ENCODE assay signal across 19 cellular contexts in the genomic region with DNA sequence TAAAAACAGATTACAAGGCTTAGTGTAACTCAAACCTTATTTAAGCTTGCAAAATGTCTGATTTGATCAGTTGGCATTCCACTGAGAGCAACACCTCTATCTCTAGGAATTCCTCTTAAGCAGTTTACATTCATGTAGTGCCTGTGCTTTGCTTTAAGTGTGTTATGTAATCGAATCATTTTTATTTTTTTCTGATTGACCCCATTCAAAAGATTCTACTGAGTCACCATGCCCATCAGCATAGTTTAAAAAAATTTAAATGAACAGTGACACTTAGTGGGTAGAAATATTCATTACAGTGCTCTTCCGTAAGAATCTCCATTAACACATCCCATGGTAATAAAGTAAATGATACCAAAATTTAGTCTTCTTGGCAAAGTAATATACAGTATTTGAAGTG.
DNase-seq lines count a peak whose midpoint lies in the region; ATAC-seq and TF ChIP-seq lines count a peak whose summit lies in the region.
"Had no signal": no experiment of that assay in that cellular context is flagged by ENCODE, and none has a peak within 500 bp of the region (broad histone marks: within the 10 kb centered on the region; RNA-seq: fewer than 3 reads in every experiment).

No MANE protein-coding gene starts in this region.

- no peaks in the 10 kb centered on the region for H3K9me3 Mint-ChIP-seq in activated naive CD8-positive, alpha-beta T cell treated with anti-CD3 and anti-CD28 coated beads, Interleukin-2, amount 50 U/mL, for 24 hours

- no peak overlapping the region for H3K4me3 Mint-ChIP-seq in activated naive CD8-positive, alpha-beta T cell treated with anti-CD3 and anti-CD28 coated beads, Interleukin-2, amount 50 U/mL, for 24 hours
- H3K4me3 Mint-ChIP-seq: CD4-positive, alpha-beta memory T cell; nephron had no signal

- CTCF ChIA-PET in HEK293 (lab: Yijun Ruan, JAX) (interaction anchor here (0.6 to 1.2 kb wide), 3 partner anchors 24 to 1469 kb away, joined by 3 to 7 read pairs (median 4); no protein-coding TSS in a partner anchor), PC-3 (lab: Charles Lee) (interaction anchor here (0.6 to 1.4 kb wide), 2 partner anchors 120 to 290 kb away, joined by 4 to 6 read pairs; no protein-coding TSS in a partner anchor)

- H3K27me3 Mint-ChIP-seq in activated naive CD8-positive, alpha-beta T cell treated with anti-CD3 and anti-CD28 coated beads, Interleukin-2, amount 50 U/mL, for 24 hours, result peaks cover 10% of the 10 kb centered on the region

- no peak overlapping the region for H3K9ac ChIP-seq in PC-3 (ENCODE audit: low read length)

- H3K4me3 ChIP-seq in HEK293 (ENCODE audit: low read depth, low read length) (no peak overlapping the region), PC-3 (ENCODE audit: low read length) (no peak overlapping the region), stomach (no peak overlapping the region)
- H3K4me3 ChIP-seq: PC-9 had no signal

- no peak for TF ChIP-seq EP300 in stomach (IDR thresholded peaks at IDR 0.05)

- no peaks in the 10 kb centered on the region for H3F3A ChIP-seq in PC-3 (ENCODE audit: low read length, unreplicated experiment)

- DNase-seq in PC-3 (peak; percentile 44), foreskin keratinocyte (peak in 1 of 2 donors; percentile 9), T1000 (lab: John Stamatoyannopoulos, UW) (no peak), stomach (no peak)
- no peak for DNase-seq in activated naive CD8-positive, alpha-beta T cell treated with anti-CD3 and anti-CD28 coated beads, Interleukin-2, amount 50 U/mL, for 24 hours
- DNase-seq: activated CD4-positive, CD25-positive, alpha-beta regulatory T cell; activated naive CD4-positive, alpha-beta T cell treated with Interleukin-2 at 50 U/mL for 16 hours; CD4-positive, alpha-beta memory T cell; cortex of kidney; EL; glutamatergic neuron; NCI-H1694 treated with DMSO at 0.1 percent for 48 hours; PC-9; stimulated activated naive CD4-positive, alpha-beta T cell had no signal

- POLR2A ChIA-PET in HEK293 (lab: Yijun Ruan, JAX), result no interaction called here
- POLR2A ChIA-PET in PC-3 (lab: Charles Lee; ENCODE audit: unreplicated experiment), result no interaction called here

- H3K27ac Mint-ChIP-seq in activated naive CD8-positive, alpha-beta T cell treated with anti-CD3 and anti-CD28 coated beads, Interleukin-2, amount 50 U/mL, for 24 hours, result no peak overlapping the region
- H3K27ac Mint-ChIP-seq: CD4-positive, alpha-beta memory T cell; nephron had no signal

- no peaks in the 10 kb centered on the region for H3K79me2 ChIP-seq in PC-3 (ENCODE audit: low read length)

- WGBS in stomach, 5 donors, result 66 to 74% (median 69%) methylated on average over 2 of the region's 2 CpGs

- H3K4me1 ChIP-seq in HEK293 (ENCODE audit: control insufficient read depth, insufficient read depth, low read length), result no peaks in the 10 kb centered on the region
- no peaks in the 10 kb centered on the region for H3K4me1 ChIP-seq in PC-3 (ENCODE audit: insufficient read depth, low read length)
- H3K4me1 ChIP-seq in foreskin keratinocyte, result no peaks in the 10 kb centered on the region
- H3K4me1 ChIP-seq in stomach, result no peaks in the 10 kb centered on the region

- H4K20me1 ChIP-seq in PC-3 (ENCODE audit: low read length), result no peaks in the 10 kb centered on the region

- H3K27ac ChIP-seq in C4-2B (no peak overlapping the region), HEK293 (ENCODE audit: extremely low read depth, low read depth, low read length) (no peak overlapping the region), PC-3 (ENCODE audit: low read length) (no peak overlapping the region), foreskin keratinocyte (no peak overlapping the region), stomach (no peak overlapping the region)
- H3K27ac ChIP-seq: epithelial cell of prostate, PC-9 had no signal

- ATAC-seq in PC-3 (0 out of 2 replicates have a peak, but pooled peaks have one; percentile 35), foreskin keratinocyte (no peak), GM21717 (IDR thresholded peaks at IDR 0.05; ENCODE audit: unreplicated experiment) (no peak)
- no peak for ATAC-seq in activated naive CD8-positive, alpha-beta T cell treated with anti-CD3 and anti-CD28 coated beads, Interleukin-2, amount 50 U/mL, for 24 hours

- H2AFZ ChIP-seq in PC-3 (ENCODE audit: low read length), result no peak overlapping the region
- H2AFZ ChIP-seq: PC-9 had no signal

- BruUV-seq in PC-3 (replicated peaks; lab: Mats Ljungman, UMichigan), result no TSS peak

- H3K36me3 ChIP-seq in HEK293 (ENCODE audit: control insufficient read depth in 2 of 2, insufficient read depth in 1 of 2, low read length in 2 of 2) (no peaks in the 10 kb centered on the region), PC-3 (ENCODE audit: low read depth, low read length) (no peaks in the 10 kb centered on the region), stomach (no peaks in the 10 kb centered on the region)

- TF ChIP-seq POLR2A in stomach (IDR thresholded peaks at IDR 0.05), result no peak

- no peaks in the 10 kb centered on the region for H3K36me3 Mint-ChIP-seq in activated naive CD8-positive, alpha-beta T cell treated with anti-CD3 and anti-CD28 coated beads, Interleukin-2, amount 50 U/mL, for 24 hours (ENCODE audit: low read depth)
- H3K36me3 Mint-ChIP-seq: CD4-positive, alpha-beta memory T cell had no signal

- TF ChIP-seq CTCF in C4-2B (conservative IDR thresholded peaks at IDR 0.05) (peak; percentile 47), HEK293 (tag by site-specific recombination; IDR thresholded peaks at IDR 0.05) (no peak), PC-3 (conservative IDR thresholded peaks at IDR 0.05; ENCODE audit: low read depth, low read length) (peak; percentile 60), foreskin keratinocyte (conservative IDR thresholded peaks at IDR 0.05) (peak; percentile 34), stomach (IDR thresholded peaks at IDR 0.05) (no peak)

- no peaks in the 10 kb centered on the region for H3K4me1 Mint-ChIP-seq in activated naive CD8-positive, alpha-beta T cell treated with anti-CD3 and anti-CD28 coated beads, Interleukin-2, amount 50 U/mL, for 24 hours
- H3K4me1 Mint-ChIP-seq: CD4-positive, alpha-beta memory T cell; nephron had no signal

- no peaks in the 10 kb centered on the region for H3K9me2 ChIP-seq in PC-3 (replicated peaks; ENCODE audit: low read length)

- H3K27me3 ChIP-seq in PC-3 (ENCODE audit: low read length), result no peaks in the 10 kb centered on the region
- peaks cover 3% of the 10 kb centered on the region for H3K27me3 ChIP-seq in foreskin keratinocyte
- H3K27me3 ChIP-seq in stomach, result no peaks in the 10 kb centered on the region

- intact Hi-C loops in PC-3 (cut with micrococcal nuclease) (loop anchor here (2.0 to 10.0 kb wide), 2 partner anchors 142 to 276 kb away; partner anchors contain the start of gene TBR1), stomach (cut with DNase I; ENCODE audit: low total_unique reads) (no loop called here)

- H3K9me3 ChIP-seq in HEK293 (ENCODE audit: control insufficient read depth, insufficient read depth, low read depth, low read length), result no peaks in the 10 kb centered on the region
- H3K9me3 ChIP-seq in PC-3 (ENCODE audit: low read length), result no peaks in the 10 kb centered on the region
- peaks cover 0 to 10% (median under 1%) of the 10 kb centered on the region in 4 donors for H3K9me3 ChIP-seq in stomach

- no peak overlapping the region for H3K4me2 ChIP-seq in PC-3 (ENCODE audit: low read length)
- H3K4me2 ChIP-seq: PC-9 had no signal

TF ChIP-seq in HEK293, 187 proteins besides CTCF, POLR2A, EP300 and RAD21:
- peak; percentile 24; the same call in 1 of the 2 replicates for TF ChIP-seq ZNF654 (tag by site-specific recombination; IDR thresholded peaks at IDR 0.05; ENCODE audit: low read depth)
- TF ChIP-seq ZBTB17 (tag by site-specific recombination; IDR thresholded peaks at IDR 0.05), result no peak

Comparison
In these comparisons a context has a peak if more than half of its experiments do, and no peak if none do; other contexts are left out.
1. CTCF ChIP-seq: peak in C4-2B (single experiment), PC-3 (single experiment) and foreskin keratinocyte (single experiment); none in HEK293 (single experiment) and stomach (0 of 7).